In genomic region chr6:88361298-88361697, GRCh38 we compare ENCODE assay signal across 24 cellular contexts.
"Had no signal": no experiment of that assay in that cellular context is flagged by ENCODE, and none has a peak within 500 bp of the region (broad histone marks: within the 10 kb centered on the region; RNA-seq: fewer than 3 reads in every experiment).

No MANE protein-coding gene starts in this region.

- ATAC-seq: activated CD8-positive, alpha-beta memory T cell treated with anti-CD3 and anti-CD28 coated beads, Interleukin-2, amount 10 ng/mL, durations not matched to agents 7 days and 5 days; activated CD8-positive, alpha-beta T cell treated with anti-CD3 and anti-CD28 coated beads, Interleukin-2, amount 10 ng/mL, durations not matched to agents 7 days and 5 days; activated naive CD4-positive, alpha-beta T cell treated with anti-CD3 and anti-CD28 coated beads, Interleukin-2, amount 50 U/mL, for 72 hours; effector memory CD8-positive, alpha-beta T cell; naive thymus-derived CD8-positive, alpha-beta T cell; right cardiac atrium had no signal

- H3K4me3 Mint-ChIP-seq: activated B cell treated with CpG ODN at 0.5 μM for 24 hours; activated CD8-positive, alpha-beta memory T cell treated with anti-CD3 and anti-CD28 coated beads, Interleukin-2, amount 10 ng/mL, durations not matched to agents 7 days and 5 days; activated CD8-positive, alpha-beta T cell treated with anti-CD3 and anti-CD28 coated beads, Interleukin-2, amount 10 ng/mL, durations not matched to agents 7 days and 5 days; effector memory CD8-positive, alpha-beta T cell; naive thymus-derived CD8-positive, alpha-beta T cell; neural crest cell had no signal

- H3K36me3 Mint-ChIP-seq: activated CD8-positive, alpha-beta memory T cell treated with anti-CD3 and anti-CD28 coated beads, Interleukin-2, amount 10 ng/mL, durations not matched to agents 7 days and 5 days; activated naive CD4-positive, alpha-beta T cell treated with anti-CD3 and anti-CD28 coated beads, Interleukin-2, amount 50 U/mL, for 72 hours; naive thymus-derived CD8-positive, alpha-beta T cell had no signal

- H3K4me3 ChIP-seq: body of pancreas had no signal

- H3K4me1 Mint-ChIP-seq: activated B cell treated with CpG ODN at 0.5 μM for 24 hours; activated CD8-positive, alpha-beta memory T cell treated with anti-CD3 and anti-CD28 coated beads, Interleukin-2, amount 10 ng/mL, durations not matched to agents 7 days and 5 days; naive thymus-derived CD8-positive, alpha-beta T cell had no signal

- H3K9me3 Mint-ChIP-seq: activated B cell treated with CpG ODN at 0.5 μM for 24 hours; activated naive CD4-positive, alpha-beta T cell treated with anti-CD3 and anti-CD28 coated beads, Interleukin-2, amount 50 U/mL, for 72 hours; activated T-helper 2 cell treated with anti-CD3 and anti-CD28 coated beads, Interferon-gamma antibody, Interleukin-2, Interleukin-4, amounts not matched to agents 10 μg/mL and 5 μg/mL and 100 μg/mL, durations not matched to agents 14 hours and 24 hours and 36 hours; effector memory CD8-positive, alpha-beta T cell; neural crest cell had no signal

- FAIRE-seq: endothelial cell of umbilical vein, urothelium cell line had no signal

- DNase-seq: activated B cell treated with CpG ODN at 0.5 μM for 24 hours; activated CD8-positive, alpha-beta memory T cell treated with anti-CD3 and anti-CD28 coated beads, Interleukin-2, amount 10 ng/mL, durations not matched to agents 7 days and 5 days; activated CD8-positive, alpha-beta T cell treated with anti-CD3 and anti-CD28 coated beads, Interleukin-2, amount 10 ng/mL, durations not matched to agents 7 days and 5 days; activated T-cell treated with anti-CD3 and anti-CD28 coated beads, Interleukin-2, amount 50 U/mL, for 48 hours; anterior cingulate cortex; body of pancreas; cortex of kidney; effector memory CD8-positive, alpha-beta T cell; foreskin fibroblast; head of caudate nucleus; hippocampal formation; naive thymus-derived CD8-positive, alpha-beta T cell; occipital lobe; right cardiac atrium; stimulated activated CD4-positive, alpha-beta T cell treated with anti-CD3 and anti-CD28 coated beads, Interleukin-15, amount 100 ng/mL, for 24 hours; stimulated activated CD4-positive, alpha-beta T cell treated with anti-CD3 and anti-CD28 coated beads, Interleukin-2, amount 100 ng/mL, for 24 hours; stimulated activated naive CD4-positive, alpha-beta T cell treated with Interleukin-2 at 50 U/mL for 16 hours; T-helper 2 cell; trophoblast cell had no signal

- H3K27ac ChIP-seq: body of pancreas had no signal

- H3K27ac Mint-ChIP-seq: activated B cell treated with CpG ODN at 0.5 μM for 24 hours; activated CD8-positive, alpha-beta memory T cell treated with anti-CD3 and anti-CD28 coated beads, Interleukin-2, amount 10 ng/mL, durations not matched to agents 7 days and 5 days; activated CD8-positive, alpha-beta T cell treated with anti-CD3 and anti-CD28 coated beads, Interleukin-2, amount 10 ng/mL, durations not matched to agents 7 days and 5 days; activated naive CD4-positive, alpha-beta T cell treated with anti-CD3 and anti-CD28 coated beads, Interleukin-2, amount 50 U/mL, for 72 hours; activated T-helper 2 cell treated with anti-CD3 and anti-CD28 coated beads, Interferon-gamma antibody, Interleukin-2, Interleukin-4, amounts not matched to agents 10 μg/mL and 5 μg/mL and 100 μg/mL, durations not matched to agents 14 hours and 24 hours and 36 hours; effector memory CD8-positive, alpha-beta T cell; naive thymus-derived CD8-positive, alpha-beta T cell had no signal

- H3K9me3 ChIP-seq: body of pancreas had no signal

- H3K27me3 Mint-ChIP-seq: activated CD8-positive, alpha-beta memory T cell treated with anti-CD3 and anti-CD28 coated beads, Interleukin-2, amount 10 ng/mL, durations not matched to agents 7 days and 5 days had no signal

- H3K4me1 ChIP-seq: body of pancreas had no signal

- H3K27me3 ChIP-seq: body of pancreas had no signal
